10 cellular contexts compared by ENCODE assay signal in genomic region chr10:110512461-110513187, GRCh38. TPM values are rescaled to one million over a fixed set of nuclear protein-coding genes. Genes with fewer than 3 reads are reported as not detected.
DNase-seq lines count a peak whose midpoint lies in the region; ATAC-seq and TF ChIP-seq lines count a peak whose summit lies in the region.
"Had no signal": no experiment of that assay in that cellular context is flagged by ENCODE, and none has a peak within 500 bp of the region (broad histone marks: within the 10 kb centered on the region; RNA-seq: fewer than 3 reads in every experiment).

No MANE protein-coding gene starts in this region.

- no peak overlapping the region for H3K27ac ChIP-seq in lower lobe of right lung

- peaks cover 30% of the 10 kb centered on the region for H3K36me3 ChIP-seq in lower lobe of right lung

- TF ChIP-seq CTCF in lower lobe of right lung (IDR thresholded peaks at IDR 0.05): no peak

- peaks cover 7% of the 10 kb centered on the region for H3K4me1 ChIP-seq in lower lobe of right lung

- no peak for TF ChIP-seq POLR2A in GM18505 (IDR thresholded peaks at IDR 0.05; ENCODE audit: borderline replicate concordance, extremely low read depth, insufficient read depth, insufficient read length)

- H3K9me3 Mint-ChIP-seq in activated naive CD4-positive, alpha-beta T cell treated with anti-CD3 and anti-CD28 coated beads, Interleukin-2, amount 50 U/mL, for 72 hours: peaks cover 0 to 7% of the 10 kb centered on the region in 2 donors
- H3K9me3 Mint-ChIP-seq: neural crest cell had no signal

- peak; percentile 96 to 97 for ATAC-seq in activated naive CD4-positive, alpha-beta T cell treated with anti-CD3 and anti-CD28 coated beads, Interleukin-2, amount 50 U/mL, for 72 hours
- ATAC-seq in lower lobe of right lung (peak; percentile 27 to 37), GM18505 (IDR thresholded peaks at IDR 0.05; ENCODE audit: unreplicated experiment) (no peak), HG03175 (IDR thresholded peaks at IDR 0.05; ENCODE audit: unreplicated experiment) (no peak)

- no peak overlapping the region for H3K4me3 ChIP-seq in lower lobe of right lung

- H3K27ac Mint-ChIP-seq in activated naive CD4-positive, alpha-beta T cell treated with anti-CD3 and anti-CD28 coated beads, Interleukin-2, amount 50 U/mL, for 72 hours: peak overlapping the region; percentile 79 to 92

- DNase-seq in AG08396 (ENCODE audit: low spot score) (peak; percentile 75), M059J (ENCODE audit: low read depth) (peak; percentile 90), lower lobe of right lung (no peak), NCI-H1694 (lab: John Stamatoyannopoulos, UW) (no peak), NCI-H187 (lab: John Stamatoyannopoulos, UW) (no peak)
- DNase-seq in activated naive CD4-positive, alpha-beta T cell treated with anti-CD3 and anti-CD28 coated beads, Interleukin-2, amount 50 U/mL, for 72 hours (ENCODE audit: low spot score in 2 of 2): peak in 1 of 2 donors; percentile 42
- DNase-seq: KBM-7 had no signal

- intact Hi-C loops in lower lobe of right lung (cut with DNase I): no loop called here

- H3K36me3 Mint-ChIP-seq in activated naive CD4-positive, alpha-beta T cell treated with anti-CD3 and anti-CD28 coated beads, Interleukin-2, amount 50 U/mL, for 72 hours: peaks cover 52 to 67% of the 10 kb centered on the region in 2 donors

- no peaks in the 10 kb centered on the region for H3K27me3 ChIP-seq in lower lobe of right lung (ENCODE audit: low read depth)

- no peaks in the 10 kb centered on the region for H3K9me3 ChIP-seq in lower lobe of right lung

RNA-seq across cellular contexts. Expression of gene DUSP5, which starts 14.9 kb away (rescaled TPM):
- 6.8 and 8.1 TPM in 2 replicates for total RNA-seq in M059J (2014; rRNA removed; shearing (Covaris generic))
- total RNA-seq in activated naive CD4-positive, alpha-beta T cell treated with anti-CD3 and anti-CD28 coated beads, Interleukin-2, amount 50 U/mL, for 72 hours: 10 to 100 TPM; 23.0 to 32.4 TPM
- 8.9 TPM for total RNA-seq in lower lobe of right lung

RNA-seq across cellular contexts. Expression of gene SMC3, which starts 54.9 kb away (rescaled TPM):
- total RNA-seq in M059J (2014; rRNA removed; shearing (Covaris generic)): 30.1 and 39.3 TPM in 2 replicates
- 100 to 1,000 TPM in 1 of 2 donors, 10 to 100 TPM in 1; 70.7 to 110 TPM for total RNA-seq in activated naive CD4-positive, alpha-beta T cell treated with anti-CD3 and anti-CD28 coated beads, Interleukin-2, amount 50 U/mL, for 72 hours
- total RNA-seq in lower lobe of right lung: 33.2 TPM

Comparison
In these comparisons a context has a peak if more than half of its experiments do, and no peak if none do; other contexts are left out.
1. DNase-seq: peak in AG08396 (single experiment) and M059J (single experiment); none in lower lobe of right lung (single experiment), NCI-H1694 (single experiment) and NCI-H187 (0 of 2).
2. ATAC-seq: peak in activated naive CD4-positive, alpha-beta T cell treated with anti-CD3 and anti-CD28 coated beads, Interleukin-2, amount 50 U/mL, for 72 hours (2 of 2) and lower lobe of right lung (2 of 2); none in GM18505 (single experiment) and HG03175 (single experiment).